In the genomic region with DNA sequence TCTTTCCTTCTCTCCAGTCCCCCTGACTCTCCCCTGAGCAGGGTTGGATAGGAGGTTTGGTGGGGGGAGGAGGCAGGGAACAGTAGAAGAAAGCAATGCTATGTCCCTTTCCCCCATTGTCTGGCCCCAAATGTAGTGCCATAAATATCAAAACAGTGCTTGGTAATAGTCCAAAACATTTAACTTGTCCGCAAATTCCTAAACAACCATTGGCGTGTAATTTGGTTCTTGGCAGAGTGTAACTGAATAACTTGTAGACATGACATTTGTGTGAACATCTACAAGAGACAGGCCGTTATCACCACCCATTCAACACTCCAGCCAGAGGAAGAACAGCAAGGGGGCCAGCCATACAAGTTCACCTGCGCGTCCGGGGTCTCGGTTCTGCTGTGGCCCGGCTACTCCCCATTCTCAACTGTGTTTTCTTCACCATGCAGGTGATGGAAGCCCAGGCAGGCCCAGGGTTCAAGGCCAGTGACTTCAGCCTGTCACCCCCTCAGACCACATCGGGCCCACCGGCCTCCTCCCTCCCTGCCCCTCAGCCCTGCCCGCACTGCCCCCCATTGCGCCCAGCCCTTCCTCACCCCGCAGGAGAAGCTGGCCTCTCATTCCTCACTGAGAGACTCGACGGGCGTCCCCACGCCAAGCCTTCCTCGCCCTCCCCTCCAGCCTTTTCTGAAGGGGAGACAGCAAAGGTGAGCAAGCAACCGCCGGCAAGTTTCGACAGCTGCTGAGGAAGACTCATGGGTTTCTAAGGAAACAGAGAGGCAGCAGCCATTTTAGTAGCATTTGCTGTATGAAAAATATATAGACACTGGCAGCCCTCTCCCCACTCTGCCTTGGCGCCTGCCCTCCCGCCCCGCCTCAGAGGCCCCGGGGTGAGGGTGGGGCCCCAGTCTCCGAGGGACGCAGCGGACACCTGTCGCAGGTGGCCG, we compare ENCODE assay signal across 8 cellular contexts. TPM values are rescaled to one million over a fixed set of nuclear protein-coding genes. Genes with fewer than 3 reads are reported as not detected.
DNase-seq lines count a peak whose midpoint lies in the region; ATAC-seq, FAIRE-seq and TF ChIP-seq lines count a peak whose summit lies in the region.

No MANE protein-coding gene starts in this region.

- H4K12ac ChIP-seq in trophoblast cell (ENCODE audit: low read depth, low read length) = no peak overlapping the region

- POLR2A ChIA-PET in CD8-positive, alpha-beta memory T cell (lab: Charles Lee) = no interaction called here
- POLR2A ChIA-PET in endothelial cell of umbilical vein (lab: Charles Lee) = no interaction called here

- H3K18ac ChIP-seq in trophoblast cell (ENCODE audit: low read length) = no peak overlapping the region

- H4K8ac ChIP-seq in trophoblast cell (ENCODE audit: low read depth, low read length) = no peak overlapping the region

- no CpG with 5 or more reads among the region's 30 CpGs for WGBS in trophoblast cell (ENCODE audit: extremely low coverage, insufficient coverage, insufficient read length)

- H2AFZ ChIP-seq in endothelial cell of umbilical vein (ENCODE audit: low read depth, low read length) (peak overlapping the region; percentile 61), trophoblast cell (ENCODE audit: insufficient read depth, low read length, poor library complexity) (no peak overlapping the region)

- peaks cover 7% of the 10 kb centered on the region for H3K27me3 ChIP-seq in CD8-positive, alpha-beta memory T cell (ENCODE audit: insufficient read depth, low read length, poor library complexity, severe bottlenecking)
- H3K27me3 ChIP-seq in endothelial cell of umbilical vein (ENCODE audit: control insufficient read depth in 2 of 2, insufficient read depth in 2 of 2, low read length in 2 of 2) = peaks cover 37 to 39% of the 10 kb centered on the region in 2 experiments
- H3K27me3 ChIP-seq in trophoblast cell (ENCODE audit: insufficient read depth, low read length) = peaks cover 29% of the 10 kb centered on the region

- no peak overlapping the region for H2BK5ac ChIP-seq in trophoblast cell (ENCODE audit: low read depth, low read length, poor library complexity)

- no peak overlapping the region for H3K4me3 ChIP-seq in CD8-positive, alpha-beta memory T cell (ENCODE audit: low read length)
- H3K4me3 ChIP-seq in endothelial cell of umbilical vein (replicated peaks in 1 of 3; ENCODE audit: insufficient read depth in 1 of 3, low read depth in 1 of 3, low read length in 3 of 3) (peak overlapping the region in 1 of 3 experiments; percentile 31), trophoblast cell (ENCODE audit: low read depth, low read length) (peak overlapping the region; percentile 66)

- no peak for TF ChIP-seq POLR2A in endothelial cell of umbilical vein (IDR thresholded peaks at IDR 0.05; ENCODE audit: low read depth, low read length)

- H3K36me3 ChIP-seq in CD8-positive, alpha-beta memory T cell (ENCODE audit: insufficient read depth, low read length) = no peaks in the 10 kb centered on the region
- H3K36me3 ChIP-seq in endothelial cell of umbilical vein (ENCODE audit: control insufficient read depth in 2 of 2, extremely low read depth in 1 of 2, insufficient read depth in 2 of 2, low read length in 2 of 2) (no peaks in the 10 kb centered on the region), trophoblast cell (ENCODE audit: control insufficient read depth in 1 of 2, insufficient read depth in 2 of 2, low read length in 2 of 2) (no peaks in the 10 kb centered on the region)

- intact Hi-C loops in endothelial cell of umbilical vein (cut with micrococcal nuclease) = no loop called here

- H3K4me2 ChIP-seq in endothelial cell of umbilical vein (ENCODE audit: insufficient read depth, low read length) (peak overlapping the region; percentile 42), trophoblast cell (ENCODE audit: low read length) (peak overlapping the region; percentile 96)

- H3K36me3 Mint-ChIP-seq in CD8-positive, alpha-beta memory T cell = no peaks in the 10 kb centered on the region

- H3K27ac Mint-ChIP-seq in CD8-positive, alpha-beta memory T cell = no peak overlapping the region

- ATAC-seq in GM19035 (IDR thresholded peaks at IDR 0.05; ENCODE audit: unreplicated experiment) = no peak
- ATAC-seq in GM21447 (IDR thresholded peaks at IDR 0.05; ENCODE audit: unreplicated experiment) = no peak

- DNase-seq in CD8-positive, alpha-beta memory T cell = no peak
- DNase-seq in NCI-H510A (lab: John Stamatoyannopoulos, UW) (peak; percentile 37), endothelial cell of umbilical vein (ENCODE audit: low read depth, low spot score) (no peak), trophoblast cell (no peak), KG1 (lab: John Stamatoyannopoulos, UW) (no peak), H4 (ENCODE audit: low spot score) (no peak)

- H2BK12ac ChIP-seq in trophoblast cell (ENCODE audit: low read length) = no peak overlapping the region

- H3K9me3 ChIP-seq in CD8-positive, alpha-beta memory T cell (ENCODE audit: low read length) = no peaks in the 10 kb centered on the region
- no peaks in the 10 kb centered on the region for H3K9me3 ChIP-seq in endothelial cell of umbilical vein (replicated peaks; ENCODE audit: control insufficient read depth, insufficient read depth, low read length)
- H3K9me3 ChIP-seq in trophoblast cell (ENCODE audit: insufficient read depth, low read depth, low read length) = no peaks in the 10 kb centered on the region

- H3K9ac ChIP-seq in endothelial cell of umbilical vein (replicated peaks; ENCODE audit: extremely low read depth, insufficient read depth, low read length) (no peak overlapping the region), trophoblast cell (ENCODE audit: low read length) (no peak overlapping the region)

- CTCF ChIA-PET in CD8-positive, alpha-beta memory T cell (lab: Charles Lee) = no interaction called here
- CTCF ChIA-PET in endothelial cell of umbilical vein (lab: Charles Lee) = no interaction called here

- H3K27ac ChIP-seq in CD8-positive, alpha-beta memory T cell (ENCODE audit: low read depth, low read length) = no peak overlapping the region
- no peak overlapping the region for H3K27ac ChIP-seq in endothelial cell of umbilical vein (ENCODE audit: insufficient read depth, low read depth, low read length)
- H3K27ac ChIP-seq in trophoblast cell (ENCODE audit: low read depth, low read length) = no peak overlapping the region

- H3K9me1 ChIP-seq in endothelial cell of umbilical vein (replicated peaks; ENCODE audit: control insufficient read depth, extremely low read depth, insufficient read depth, low read length) = no peaks in the 10 kb centered on the region

- H3K79me2 ChIP-seq in endothelial cell of umbilical vein (ENCODE audit: control insufficient read depth, insufficient read depth, low read length) = no peaks in the 10 kb centered on the region
- no peaks in the 10 kb centered on the region for H3K79me2 ChIP-seq in trophoblast cell (ENCODE audit: control insufficient read depth, insufficient read depth, low read length, poor library complexity)

- no peaks in the 10 kb centered on the region for H3K9me3 Mint-ChIP-seq in CD8-positive, alpha-beta memory T cell

- no peaks in the 10 kb centered on the region for H3K79me1 ChIP-seq in trophoblast cell (ENCODE audit: low read length)

- BruUV-seq in endothelial cell of umbilical vein (replicated peaks; lab: Mats Ljungman, UMichigan) = no TSS peak

- peaks cover 43 to 80% of the 10 kb centered on the region in 2 donors for H3K27me3 Mint-ChIP-seq in CD8-positive, alpha-beta memory T cell

- H3K4me3 Mint-ChIP-seq in CD8-positive, alpha-beta memory T cell = peak overlapping the region in 6 of 7 donors; percentile 27 to 49 (median 32)

- no peak for TF ChIP-seq CTCF in endothelial cell of umbilical vein (IDR thresholded peaks at IDR 0.05; ENCODE audit: extremely low read depth in 1 of 2, insufficient read depth in 1 of 2, low read depth in 1 of 2, low read length in 2 of 2)

- no peak overlapping the region for H2BK120ac ChIP-seq in trophoblast cell (ENCODE audit: insufficient read depth, low read length, poor library complexity)

- no peak overlapping the region for H2AK5ac ChIP-seq in trophoblast cell (ENCODE audit: low read length)

- H3K23ac ChIP-seq in trophoblast cell (ENCODE audit: low read length) = no peak overlapping the region

- H3K4ac ChIP-seq in trophoblast cell (ENCODE audit: low read depth, low read length) = no peak overlapping the region

- no peaks in the 10 kb centered on the region for H4K20me1 ChIP-seq in endothelial cell of umbilical vein (replicated peaks; ENCODE audit: control insufficient read depth, extremely low read depth, insufficient read depth, low read length)

- H3K14ac ChIP-seq in trophoblast cell (ENCODE audit: low read length) = no peak overlapping the region

- H3K4me1 ChIP-seq in CD8-positive, alpha-beta memory T cell (ENCODE audit: insufficient read depth, low read length) = no peaks in the 10 kb centered on the region
- H3K4me1 ChIP-seq in endothelial cell of umbilical vein (ENCODE audit: control insufficient read depth, extremely low read depth, insufficient read depth, low read length) = no peaks in the 10 kb centered on the region
- peaks cover 5 to 6% of the 10 kb centered on the region in 2 experiments for H3K4me1 ChIP-seq in trophoblast cell (ENCODE audit: control insufficient read depth in 1 of 2, insufficient read depth in 2 of 2, low read length in 2 of 2)

- FAIRE-seq in endothelial cell of umbilical vein (lab: Jason Lieb, UNC) = no peak

- H3K4me1 Mint-ChIP-seq in CD8-positive, alpha-beta memory T cell = peaks cover 4 to 7% (median 6%) of the 10 kb centered on the region in 3 donors

- dilution Hi-C loops in endothelial cell of umbilical vein (cut with MboI; ENCODE audit: extremely low pct_ligation_motif_present, low sequenced_read_pairs) = no loop called here

- no peak overlapping the region for H4K91ac ChIP-seq in trophoblast cell (ENCODE audit: low read depth, low read length)

TF ChIP-seq in endothelial cell of umbilical vein, 7 proteins besides CTCF, POLR2A, EP300 and RAD21 (continues in another document):
- TF ChIP-seq JUN (IDR thresholded peaks at IDR 0.05; ENCODE audit: borderline replicate concordance, insufficient read depth, insufficient read length, low read depth) = no peak
- TF ChIP-seq MYC (IDR thresholded peaks at IDR 0.05; ENCODE audit: low read depth, low read length) = no peak
- TF ChIP-seq FOS (IDR thresholded peaks at IDR 0.05; ENCODE audit: borderline replicate concordance, insufficient read depth, low read length) = no peak
- no peak for TF ChIP-seq POLR2AphosphoS5 (IDR thresholded peaks at IDR 0.05; ENCODE audit: insufficient read depth, low read depth, low read length)

RNA-seq across cellular contexts. Expression of a gene that starts 0.7 kb away (rescaled TPM):
- total RNA-seq in CD8-positive, alpha-beta memory T cell = not detected
- polyA plus RNA-seq in CD8-positive, alpha-beta memory T cell = not detected
- 8.8 and 9.2 TPM in 2 replicates for total RNA-seq in endothelial cell of umbilical vein
- polyA plus RNA-seq in endothelial cell of umbilical vein = 5.7 and 7.2 TPM in 2 replicates
- 4.7 and 5.3 TPM in 2 replicates for polyA plus RNA-seq in endothelial cell of umbilical vein (2011; cell fraction: cytosol; rRNA removed)
- 30.1 and 35.1 TPM in 2 replicates for polyA plus RNA-seq in endothelial cell of umbilical vein (2011; cell fraction: nucleus; rRNA removed)
- 5.8 and 8.9 TPM in 2 replicates for polyA plus RNA-seq in endothelial cell of umbilical vein (2012)
- polyA minus RNA-seq in endothelial cell of umbilical vein = 38.9 and 42.0 TPM in 2 replicates
- polyA minus RNA-seq in endothelial cell of umbilical vein (2011; cell fraction: cytosol; rRNA and poly(A)+ RNA removed) = 1.7 TPM
- polyA minus RNA-seq in endothelial cell of umbilical vein (2011; cell fraction: nucleus; rRNA and poly(A)+ RNA removed) = 54.1 and 82.0 TPM in 2 replicates
- polyA plus RNA-seq in trophoblast cell (2013) = 0.22 and 0.29 TPM in 2 replicates
- 0.72 and 1.7 TPM in 2 replicates for total RNA-seq in H4 (2014; rRNA removed; shearing (Covaris generic))
